In genomic region chr6:20669571-20670314, GRCh38 we compare ENCODE assay signal across 12 cellular contexts.
DNase-seq lines count a peak whose midpoint lies in the region; ATAC-seq and TF ChIP-seq lines count a peak whose summit lies in the region.
"Had no signal": no experiment of that assay in that cellular context is flagged by ENCODE, and none has a peak within 500 bp of the region (broad histone marks: within the 10 kb centered on the region; RNA-seq: fewer than 3 reads in every experiment).

No MANE protein-coding gene starts in this region.

- H3K4me3 Mint-ChIP-seq in MCF 10A (ENCODE audit: unreplicated experiment): no peak overlapping the region

- no peaks in the 10 kb centered on the region for H3K4me1 ChIP-seq in MM.1S (ENCODE audit: low read length)
- H3K4me1 ChIP-seq: thyroid gland had no signal

- no peaks in the 10 kb centered on the region for H3K4me1 Mint-ChIP-seq in MCF 10A (ENCODE audit: insufficient read depth, unreplicated experiment)

- intact Hi-C loops in MCF 10A (cut with micrococcal nuclease): no loop called here
- intact Hi-C loops in left cardiac atrium (cut with DNase I): no loop called here

- H3K9me2 ChIP-seq in MM.1S (replicated peaks; ENCODE audit: insufficient read depth, low read length): no peaks in the 10 kb centered on the region

- no peaks in the 10 kb centered on the region for H3K9me3 Mint-ChIP-seq in MCF 10A (ENCODE audit: unreplicated experiment)

- DNase-seq in fibroblast of mammary gland (ENCODE audit: low read depth): peak; percentile 33
- DNase-seq in MCF 10A (ENCODE audit: unreplicated experiment): no peak
- DNase-seq in left cardiac atrium: no peak
- no peak for DNase-seq in MM.1S
- DNase-seq: glutamatergic neuron, NCI-H1092, thyroid gland had no signal

- no peak overlapping the region for H3K4me3 ChIP-seq in fibroblast of mammary gland (ENCODE audit: control insufficient read depth, low read depth, low read length)
- no peak overlapping the region for H3K4me3 ChIP-seq in MM.1S (ENCODE audit: low read length)
- H3K4me3 ChIP-seq: cardiac muscle cell, thyroid gland had no signal

- H3K36me3 Mint-ChIP-seq in MCF 10A (ENCODE audit: insufficient read depth, unreplicated experiment): peaks cover 6% of the 10 kb centered on the region

- no peaks in the 10 kb centered on the region for H3K9me3 ChIP-seq in MM.1S (replicated peaks; ENCODE audit: insufficient read depth, low read length)
- H3K9me3 ChIP-seq: thyroid gland had no signal

- TF ChIP-seq CTCF in fibroblast of mammary gland (conservative IDR thresholded peaks at IDR 0.05; ENCODE audit: control insufficient read depth, insufficient read depth, low read depth, low read length): no peak
- TF ChIP-seq CTCF in MCF 10A (IDR thresholded peaks at IDR 0.05; ENCODE audit: unreplicated experiment): no peak
- no peak for TF ChIP-seq CTCF in MM.1S (IDR thresholded peaks at IDR 0.05; ENCODE audit: low read length)

- no TSS peak for BruUV-seq in MCF 10A (replicated peaks; lab: Mats Ljungman, UMichigan)

- no peaks in the 10 kb centered on the region for H3K27me3 Mint-ChIP-seq in MCF 10A (ENCODE audit: insufficient read depth, unreplicated experiment)

- CTCF ChIA-PET in MCF 10A (lab: Yijun Ruan, JAX): interaction anchor here (0.7 kb wide), 1 partner anchor 43 kb away, joined by 3 read pairs; no protein-coding TSS in a partner anchor

- no peaks in the 10 kb centered on the region for H4K20me1 ChIP-seq in MM.1S (ENCODE audit: insufficient read depth, low read length)

- no peaks in the 10 kb centered on the region for H3K36me3 ChIP-seq in MM.1S (replicated peaks; ENCODE audit: insufficient read depth, low read length)
- H3K36me3 ChIP-seq: cardiac muscle cell, thyroid gland had no signal

- POLR2A ChIA-PET in MCF 10A (lab: Yijun Ruan, JAX): no interaction called here

- no peaks in the 10 kb centered on the region for H3K27me3 ChIP-seq in MM.1S (replicated peaks; ENCODE audit: insufficient read depth, low read length)
- H3K27me3 ChIP-seq: cardiac muscle cell, thyroid gland had no signal

- H3K27ac ChIP-seq in MM.1S (ENCODE audit: low read length): no peak overlapping the region
- H3K27ac ChIP-seq: cardiac muscle cell, thyroid gland had no signal

- peaks cover 20% of the 10 kb centered on the region; the same call in 1 of the 2 replicates for H3K79me2 ChIP-seq in MM.1S (ENCODE audit: low read length)

- no peak overlapping the region for H3K4me2 ChIP-seq in MM.1S (ENCODE audit: low read depth, low read length)

- no peak overlapping the region for H2AFZ ChIP-seq in MM.1S (ENCODE audit: low read length)

- ATAC-seq in GM18907 (IDR thresholded peaks at IDR 0.05; ENCODE audit: unreplicated experiment) (peak; percentile 94), GM21825 (IDR thresholded peaks at IDR 0.05; ENCODE audit: unreplicated experiment) (peak; percentile 94), HG03442 (IDR thresholded peaks at IDR 0.05; ENCODE audit: unreplicated experiment) (peak; percentile 90), left cardiac atrium (no peak), GM19328 (IDR thresholded peaks at IDR 0.05; ENCODE audit: unreplicated experiment) (no peak)

- no peak overlapping the region for H3K9ac ChIP-seq in MM.1S (ENCODE audit: low read length)

- H3F3A ChIP-seq in MM.1S (ENCODE audit: insufficient read depth, low read length): no peaks in the 10 kb centered on the region

- H3K27ac Mint-ChIP-seq in MCF 10A (ENCODE audit: low read depth, unreplicated experiment): no peak overlapping the region

Comparison
In these comparisons a context has a peak if more than half of its experiments do, and no peak if none do; other contexts are left out.
1. ATAC-seq: peak in GM18907 (single experiment), GM21825 (single experiment) and HG03442 (single experiment); none in left cardiac atrium (0 of 2) and GM19328 (single experiment).